Comparison of ENCODE assay signal across 12 cellular contexts in genomic region chr2:236853558-236853957, GRCh38.
"Had no signal": no experiment of that assay in that cellular context is flagged by ENCODE, and none has a peak within 500 bp of the region (broad histone marks: within the 10 kb centered on the region; RNA-seq: fewer than 3 reads in every experiment).

No MANE protein-coding gene starts in this region.

- DNase-seq: activated CD4-positive, alpha-beta T cell treated with anti-CD3 and anti-CD28 coated beads, Interleukin-2, amount 10 ng/mL, durations not matched to agents 24 days and 14 days; activated CD8-positive, alpha-beta T cell treated with anti-CD3 and anti-CD28 coated beads for 36 hours; activated naive CD4-positive, alpha-beta T cell treated with anti-CD3 and anti-CD28 coated beads for 36 hours; activated T-cell treated with anti-CD3 and anti-CD28 coated beads, Interleukin-2, amount 50 U/mL, for 24 hours; dorsolateral prefrontal cortex; foreskin melanocyte; lower lobe of right lung; midbrain; ovary; stimulated activated naive B cell treated with anti-CD40 and anti-IgM and Interleukin-4, amounts not matched to agents 10 μg/mL and 1 μg/mL and 100 μg/mL, for 72 hours; T1000 had no signal

- H3K27me3 ChIP-seq: body of pancreas, dorsolateral prefrontal cortex, ovary had no signal

- H3K9me3 ChIP-seq: body of pancreas, lower lobe of right lung, ovary had no signal

- H3K4me1 ChIP-seq: lower lobe of right lung had no signal

- H3K4me3 ChIP-seq: body of pancreas, dorsolateral prefrontal cortex, lower lobe of right lung, ovary had no signal

- H3K27ac ChIP-seq: dorsolateral prefrontal cortex, lower lobe of right lung, ovary had no signal

- H3K36me3 ChIP-seq: lower lobe of right lung, ovary had no signal

- ATAC-seq: activated CD8-positive, alpha-beta T cell treated with anti-CD3 and anti-CD28 coated beads for 36 hours; stimulated activated naive B cell treated with anti-CD40 and anti-IgM and Interleukin-4, amounts not matched to agents 10 μg/mL and 1 μg/mL and 100 μg/mL, for 72 hours had no signal
